In the genomic region with DNA sequence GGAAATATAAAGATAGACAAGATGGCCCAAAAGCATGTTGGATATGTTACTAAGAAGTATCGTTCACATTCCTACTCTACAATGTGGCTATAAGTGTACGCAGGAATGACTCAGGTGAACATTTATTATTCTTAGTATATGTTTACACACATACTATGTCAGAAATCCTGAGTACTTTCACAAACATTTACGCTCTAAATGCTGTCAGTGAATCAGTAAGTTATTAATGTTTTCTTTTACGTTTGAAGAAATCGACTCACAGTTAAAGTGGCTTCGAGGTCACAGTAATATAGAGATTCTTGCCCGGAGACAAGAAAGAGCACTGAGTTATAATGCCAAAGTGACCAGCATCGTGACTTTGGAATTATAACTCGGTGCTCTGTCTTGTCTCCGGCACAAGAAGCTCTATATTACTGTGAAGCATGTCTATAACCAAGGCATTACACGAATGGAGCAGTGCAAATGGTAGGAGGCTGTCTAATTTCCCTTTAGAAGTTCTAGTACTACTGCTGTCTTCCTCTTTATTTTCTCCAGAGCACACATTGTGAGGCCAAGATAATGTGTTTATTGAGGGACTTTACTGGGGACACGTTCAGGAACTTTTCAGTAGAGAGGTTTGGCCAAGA, we compare ENCODE assay signal across 15 cellular contexts.
DNase-seq lines count a peak whose midpoint lies in the region; ATAC-seq, FAIRE-seq and TF ChIP-seq lines count a peak whose summit lies in the region.
"Had no signal": no experiment of that assay in that cellular context is flagged by ENCODE, and none has a peak within 500 bp of the region (broad histone marks: within the 10 kb centered on the region; RNA-seq: fewer than 3 reads in every experiment).

No MANE protein-coding gene starts in this region.

- H3K27me3 ChIP-seq in rectal smooth muscle tissue (ENCODE audit: control insufficient read depth, insufficient read depth, low read length): no peaks in the 10 kb centered on the region
- H3K27me3 ChIP-seq: gastrocnemius medialis, ovary had no signal

- TF ChIP-seq POLR2A in H54 (IDR thresholded peaks at IDR 0.05; ENCODE audit: low read depth, low read length): no peak

- ATAC-seq in GM18498 (IDR thresholded peaks at IDR 0.05; ENCODE audit: unreplicated experiment): no peak
- ATAC-seq: effector memory CD8-positive, alpha-beta T cell; gastrocnemius medialis had no signal

- no peaks in the 10 kb centered on the region for H3K4me1 ChIP-seq in rectal smooth muscle tissue (ENCODE audit: control insufficient read depth, insufficient read depth, low read length)

- H3K27ac ChIP-seq in rectal smooth muscle tissue (ENCODE audit: low read depth, low read length): peak overlapping the region; percentile 3
- H3K27ac ChIP-seq: gastrocnemius medialis, ovary, VCaP had no signal

- no peak for TF ChIP-seq CTCF in fibroblast of the aortic adventitia (IDR thresholded peaks at IDR 0.05; ENCODE audit: insufficient read depth, low read length)
- no peak for TF ChIP-seq CTCF in GM13977 (IDR thresholded peaks at IDR 0.05; ENCODE audit: extremely low read depth, insufficient read depth, missing control alignments)

- DNase-seq in H54 (ENCODE audit: insufficient read length, low spot score) (no peak), amniotic epithelial cell (ENCODE audit: low read depth) (peak; percentile 51), fibroblast of the aortic adventitia (ENCODE audit: low read depth) (peak; percentile 14), GM13977 (ENCODE audit: low spot score) (no peak), DMS153 treated with DMSO at 0.1 percent for 48 hours (lab: John Stamatoyannopoulos, UW; ENCODE audit: unreplicated experiment) (no peak), inferior parietal cortex (ENCODE audit: extremely low spot score) (no peak)
- DNase-seq: activated effector memory CD4-positive, alpha-beta T cell treated with Interleukin-2 at 50 U/mL for 16 hours; effector memory CD8-positive, alpha-beta T cell; gastrocnemius medialis; NCI-H524; ovary; stimulated activated CD4-positive, alpha-beta T cell treated with anti-CD3 and anti-CD28 coated beads, Interleukin-12 subunit alpha, Interleukin-12 subunit beta, amount 100 ng/mL, for 4 hours had no signal

- no peaks in the 10 kb centered on the region for H3K36me3 ChIP-seq in rectal smooth muscle tissue (ENCODE audit: control insufficient read depth, insufficient read depth, low read length)
- H3K36me3 ChIP-seq: gastrocnemius medialis, ovary had no signal

- peak; percentile 36 for FAIRE-seq in H54 (lab: Jason Lieb, UNC)

- H3K4me3 ChIP-seq in fibroblast of the aortic adventitia (ENCODE audit: low read depth, low read length) (no peak overlapping the region), rectal smooth muscle tissue (ENCODE audit: low read length) (no peak overlapping the region)
- H3K4me3 ChIP-seq: gastrocnemius medialis, ovary had no signal

- in situ Hi-C loops in GM13977 (cut with MboI; ENCODE audit: low pct_unique_long_range_greater_than_20kb, low sequenced_read_pairs, unreplicated experiment): no loop called here

- no peak overlapping the region for H3K9ac ChIP-seq in rectal smooth muscle tissue (ENCODE audit: low read length)

Comparison
In these comparisons a context has a peak if more than half of its experiments do, and no peak if none do; other contexts are left out.
1. DNase-seq: peak in amniotic epithelial cell (single experiment) and fibroblast of the aortic adventitia (single experiment); none in H54 (single experiment), GM13977 (single experiment), DMS153 treated with DMSO at 0.1 percent for 48 hours (single experiment) and inferior parietal cortex (single experiment).